In the genomic region with DNA sequence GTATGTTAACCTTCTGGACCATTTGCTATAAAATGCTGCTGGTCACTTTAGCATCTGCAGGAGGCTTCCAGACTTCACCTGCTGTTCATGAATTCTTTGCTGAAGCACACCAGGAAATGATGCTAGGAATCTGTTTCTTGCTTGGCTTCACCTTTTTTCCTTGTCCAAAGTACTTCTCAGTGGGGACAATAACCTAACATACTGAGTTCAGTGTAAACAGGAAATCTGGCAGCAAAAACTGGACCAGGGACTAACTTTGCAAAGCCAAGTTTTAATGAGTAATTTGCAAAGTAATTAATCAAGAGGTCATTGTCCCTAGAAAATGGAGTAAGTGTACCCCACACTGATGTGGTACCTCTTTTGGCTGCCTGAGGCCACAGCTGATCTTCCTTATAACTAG, we compare ENCODE assay signal across 9 cellular contexts.
"Had no signal": no experiment of that assay in that cellular context is flagged by ENCODE, and none has a peak within 500 bp of the region (broad histone marks: within the 10 kb centered on the region; RNA-seq: fewer than 3 reads in every experiment).

No MANE protein-coding gene starts in this region.

- H3K27ac ChIP-seq: HL-60 had no signal

- H3K4me2 ChIP-seq: GM23338 had no signal

- ATAC-seq: GM23338, HCT116 had no signal

- H3K4me3 ChIP-seq: GM23338, HAP-1 had no signal

- H3K36me3 ChIP-seq: HAP-1 had no signal

- DNase-seq: HFFc6, KBM-7 had no signal

- H3K4me1 ChIP-seq: HAP-1 had no signal

- H2AFZ ChIP-seq: GM23338 had no signal

- FAIRE-seq: H1, H54, HTR-8/SVneo had no signal

- H3K9me3 ChIP-seq: HAP-1 had no signal
